1 cellular context compared by ENCODE assay signal in genomic region chr2:71498261-71498701, GRCh38.
TF ChIP-seq lines count a peak whose summit lies in the region.

No MANE protein-coding gene starts in this region.

TF ChIP-seq in HCT116, 20 proteins besides CTCF, POLR2A, EP300 and RAD21 (continued from another document):
- TF ChIP-seq, protein P1, sequence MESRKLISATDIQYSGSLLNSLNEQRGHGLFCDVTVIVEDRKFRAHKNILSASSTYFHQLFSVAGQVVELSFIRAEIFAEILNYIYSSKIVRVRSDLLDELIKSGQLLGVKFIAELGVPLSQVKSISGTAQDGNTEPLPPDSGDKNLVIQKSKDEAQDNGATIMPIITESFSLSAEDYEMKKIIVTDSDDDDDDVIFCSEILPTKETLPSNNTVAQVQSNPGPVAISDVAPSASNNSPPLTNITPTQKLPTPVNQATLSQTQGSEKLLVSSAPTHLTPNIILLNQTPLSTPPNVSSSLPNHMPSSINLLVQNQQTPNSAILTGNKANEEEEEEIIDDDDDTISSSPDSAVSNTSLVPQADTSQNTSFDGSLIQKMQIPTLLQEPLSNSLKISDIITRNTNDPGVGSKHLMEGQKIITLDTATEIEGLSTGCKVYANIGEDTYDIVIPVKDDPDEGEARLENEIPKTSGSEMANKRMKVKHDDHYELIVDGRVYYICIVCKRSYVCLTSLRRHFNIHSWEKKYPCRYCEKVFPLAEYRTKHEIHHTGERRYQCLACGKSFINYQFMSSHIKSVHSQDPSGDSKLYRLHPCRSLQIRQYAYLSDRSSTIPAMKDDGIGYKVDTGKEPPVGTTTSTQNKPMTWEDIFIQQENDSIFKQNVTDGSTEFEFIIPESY (IDR thresholded peaks at IDR 0.05; ENCODE audit: extremely low read depth, insufficient replicate concordance, low read length): no peak
- TF ChIP-seq SP1 (IDR thresholded peaks at IDR 0.05; ENCODE audit: low read depth): peak; percentile 68; the same call in 1 of the 2 replicates
- no peak for TF ChIP-seq EGR1 (IDR thresholded peaks at IDR 0.05; ENCODE audit: low read depth)
- TF ChIP-seq FOSL1 (IDR thresholded peaks at IDR 0.05; ENCODE audit: low read depth): peak; percentile 61; the same call in 1 of the 2 replicates
TF ChIP-seq in HCT116: peak in this region for 6.
